In genomic region chr5:55220433-55221185, GRCh38 we compare ENCODE assay signal across 8 cellular contexts. TPM values are rescaled to one million over a fixed set of nuclear protein-coding genes. Genes with fewer than 3 reads are reported as not detected.
DNase-seq lines count a peak whose midpoint lies in the region; ATAC-seq and TF ChIP-seq lines count a peak whose summit lies in the region.

No MANE protein-coding gene starts in this region.

- H3K4me1 Mint-ChIP-seq in activated CD4-positive, alpha-beta T cell treated with anti-CD3 and anti-CD28 coated beads, Interleukin-2, amount 10 ng/mL, durations not matched to agents 7 days and 5 days: peaks cover 33% of the 10 kb centered on the region
- H3K4me1 Mint-ChIP-seq in stimulated activated naive CD8-positive, alpha-beta T cell treated with anti-CD3 and anti-CD28 coated beads, Interleukin-15, amount 100 ng/mL, for 72 hours: peaks cover 39% of the 10 kb centered on the region

- H3K36me3 Mint-ChIP-seq in activated CD4-positive, alpha-beta T cell treated with anti-CD3 and anti-CD28 coated beads, Interleukin-2, amount 10 ng/mL, durations not matched to agents 7 days and 5 days (ENCODE audit: low read depth): peaks cover 6% of the 10 kb centered on the region

- no peaks in the 10 kb centered on the region for H3K9me3 Mint-ChIP-seq in activated CD4-positive, alpha-beta T cell treated with anti-CD3 and anti-CD28 coated beads, Interleukin-2, amount 10 ng/mL, durations not matched to agents 7 days and 5 days
- H3K9me3 Mint-ChIP-seq in stimulated activated naive CD8-positive, alpha-beta T cell treated with anti-CD3 and anti-CD28 coated beads, Interleukin-15, amount 100 ng/mL, for 72 hours: no peaks in the 10 kb centered on the region

- peak; percentile 80 for ATAC-seq in left colon
- ATAC-seq in stimulated activated naive CD8-positive, alpha-beta T cell treated with anti-CD3 and anti-CD28 coated beads, Interleukin-15, amount 100 ng/mL, for 72 hours: peak; percentile 57

- CTCF ChIA-PET in activated CD4-positive, alpha-beta T cell treated with anti-CD3 and anti-CD28 coated beads, Interleukin-2, amount 10 ng/mL, durations not matched to agents 7 days and 5 days (lab: Charles Lee): interaction anchor here (0.6 to 2.9 kb wide), 4 partner anchors 9 to 339 kb away, joined by 3 to 16 read pairs (median 4); partner anchors contain the start of gene CCNO

- in situ Hi-C loops in astrocyte of the cerebellum (cut with HindIII; ENCODE audit: low sequenced_read_pairs): no loop called here

- no peak overlapping the region for H3K27ac Mint-ChIP-seq in activated CD4-positive, alpha-beta T cell treated with anti-CD3 and anti-CD28 coated beads, Interleukin-2, amount 10 ng/mL, durations not matched to agents 7 days and 5 days
- no peak overlapping the region for H3K27ac Mint-ChIP-seq in stimulated activated naive CD8-positive, alpha-beta T cell treated with anti-CD3 and anti-CD28 coated beads, Interleukin-15, amount 100 ng/mL, for 72 hours

- TF ChIP-seq CTCF in astrocyte of the cerebellum (IDR thresholded peaks at IDR 0.05; ENCODE audit: low read depth, low read length, missing control alignments): peak; percentile 13

- peaks cover 75% of the 10 kb centered on the region for H3K27me3 Mint-ChIP-seq in activated CD4-positive, alpha-beta T cell treated with anti-CD3 and anti-CD28 coated beads, Interleukin-2, amount 10 ng/mL, durations not matched to agents 7 days and 5 days
- H3K27me3 Mint-ChIP-seq in stimulated activated naive CD8-positive, alpha-beta T cell treated with anti-CD3 and anti-CD28 coated beads, Interleukin-15, amount 100 ng/mL, for 72 hours: peaks cover 86% of the 10 kb centered on the region

- peak overlapping the region; percentile 29 for H3K4me3 ChIP-seq in astrocyte of the cerebellum (ENCODE audit: low read depth, low read length)

- POLR2A ChIA-PET in activated CD4-positive, alpha-beta T cell treated with anti-CD3 and anti-CD28 coated beads, Interleukin-2, amount 10 ng/mL, durations not matched to agents 7 days and 5 days (lab: Charles Lee): no interaction called here

- DNase-seq in activated CD4-positive, alpha-beta T cell treated with anti-CD3 and anti-CD28 coated beads, Interleukin-2, amount 10 ng/mL, durations not matched to agents 7 days and 5 days: no peak
- no peak for DNase-seq in activated CD4-positive, alpha-beta T cell treated with anti-CD3 and anti-CD28 coated beads, Interleukin-2, amount 50 U/mL, for 4 hours
- DNase-seq in astrocyte of the cerebellum (ENCODE audit: low read depth) (no peak), left colon (peak; percentile 46 to 64), NCI-H2081 treated with DMSO at 0.1 percent for 48 hours (lab: John Stamatoyannopoulos, UW) (no peak), AG08395 (ENCODE audit: low spot score) (no peak), 8988T (no peak)
- peak in 1 of 2 donors; percentile 20 for DNase-seq in stimulated activated naive CD8-positive, alpha-beta T cell treated with anti-CD3 and anti-CD28 coated beads, Interleukin-15, amount 100 ng/mL, for 72 hours

- intact Hi-C loops in left colon (cut with DNase I, micrococcal nuclease): no loop called here

- H3K4me3 Mint-ChIP-seq in activated CD4-positive, alpha-beta T cell treated with anti-CD3 and anti-CD28 coated beads, Interleukin-2, amount 10 ng/mL, durations not matched to agents 7 days and 5 days: peak overlapping the region; percentile 26
- peak overlapping the region; percentile 79 to 90 for H3K4me3 Mint-ChIP-seq in stimulated activated naive CD8-positive, alpha-beta T cell treated with anti-CD3 and anti-CD28 coated beads, Interleukin-15, amount 100 ng/mL, for 72 hours

RNA-seq across cellular contexts. Expression of gene MCIDAS, which starts 6.5 kb away (rescaled TPM):
- not detected for total RNA-seq in activated CD4-positive, alpha-beta T cell treated with anti-CD3 and anti-CD28 coated beads, Interleukin-2, amount 10 ng/mL, durations not matched to agents 7 days and 5 days
- under 1 TPM in 1 of 2 donors, not detected in 1; 0.55 TPM for total RNA-seq in left colon

RNA-seq across cellular contexts. Expression of gene CCNO, which starts 12.8 kb away (rescaled TPM):
- total RNA-seq in activated CD4-positive, alpha-beta T cell treated with anti-CD3 and anti-CD28 coated beads, Interleukin-2, amount 10 ng/mL, durations not matched to agents 7 days and 5 days: not detected
- total RNA-seq in left colon: 1 to 10 TPM; 1.4 to 3.0 TPM

RNA-seq across cellular contexts. Expression of gene CDC20B, which starts 47.6 kb away (rescaled TPM):
- total RNA-seq in activated CD4-positive, alpha-beta T cell treated with anti-CD3 and anti-CD28 coated beads, Interleukin-2, amount 10 ng/mL, durations not matched to agents 7 days and 5 days: under 1 TPM in 1 of 2 experiments, not detected in 1; 0.12 TPM
- not detected for total RNA-seq in left colon

Comparison
In these comparisons a context has a peak if more than half of its experiments do, and no peak if none do; other contexts are left out.
1. DNase-seq: peak in left colon (2 of 2); none in activated CD4-positive, alpha-beta T cell treated with anti-CD3 and anti-CD28 coated beads, Interleukin-2, amount 10 ng/mL, durations not matched to agents 7 days and 5 days (single experiment), activated CD4-positive, alpha-beta T cell treated with anti-CD3 and anti-CD28 coated beads, Interleukin-2, amount 50 U/mL, for 4 hours (0 of 2), astrocyte of the cerebellum (single experiment), NCI-H2081 treated with DMSO at 0.1 percent for 48 hours (single experiment), AG08395 (single experiment) and 8988T (single experiment).